9 cellular contexts compared by ENCODE assay signal in genomic region chr7:111886233-111886632, GRCh38.
"Had no signal": no experiment of that assay in that cellular context is flagged by ENCODE, and none has a peak within 500 bp of the region (broad histone marks: within the 10 kb centered on the region; RNA-seq: fewer than 3 reads in every experiment).

No MANE protein-coding gene starts in this region.

- ATAC-seq: HCT116, K562 had no signal

- H3K9me3 ChIP-seq: HAP-1 had no signal

- H3K9ac ChIP-seq: GM23248 had no signal

- H3K27ac ChIP-seq: GM23248, HL-60 had no signal

- DNase-seq: GM23248, GOT3, H7, HFFc6, IMR-90 had no signal

- H3K36me3 ChIP-seq: HAP-1 had no signal

- H2AFZ ChIP-seq: GM23248 had no signal

- H3K4me3 ChIP-seq: GM23248, HAP-1, K562 had no signal

- H3K4me1 ChIP-seq: HAP-1 had no signal
